Comparison of ENCODE assay signal across 17 cellular contexts in genomic region chr7:71325151-71325550, GRCh38.
"Had no signal": no experiment of that assay in that cellular context is flagged by ENCODE, and none has a peak within 500 bp of the region (broad histone marks: within the 10 kb centered on the region; RNA-seq: fewer than 3 reads in every experiment).

No MANE protein-coding gene starts in this region.

- H3K27me3 Mint-ChIP-seq: activated naive CD4-positive, alpha-beta T cell treated with anti-CD3 and anti-CD28 coated beads, Interleukin-2, amount 10 ng/mL, durations not matched to agents 7 days and 5 days; activated naive CD8-positive, alpha-beta T cell treated with anti-CD3 and anti-CD28 coated beads, Interleukin-2, amount 50 U/mL, for 24 hours; dendritic cell treated with granulocyte-macrophage colony-stimulating factor and Interleukin-4, amounts not matched to agents 40 ng/mL and 50 ng/mL, for 4 days; type B pancreatic cell had no signal

- H3K9me3 ChIP-seq: thoracic aorta, vagina had no signal

- H3K27ac ChIP-seq: foreskin keratinocyte, parathyroid adenoma, thoracic aorta, vagina had no signal

- H3K4me3 ChIP-seq: thoracic aorta, vagina had no signal

- H3K27ac Mint-ChIP-seq: activated naive CD4-positive, alpha-beta T cell treated with anti-CD3 and anti-CD28 coated beads, Interleukin-2, amount 10 ng/mL, durations not matched to agents 7 days and 5 days; activated naive CD8-positive, alpha-beta T cell treated with anti-CD3 and anti-CD28 coated beads, Interleukin-2, amount 50 U/mL, for 24 hours; dendritic cell treated with granulocyte-macrophage colony-stimulating factor and Interleukin-4, amounts not matched to agents 40 ng/mL and 50 ng/mL, for 4 days; nephron; type B pancreatic cell had no signal

- H3K9ac ChIP-seq: parathyroid adenoma had no signal

- H3K4me1 Mint-ChIP-seq: activated naive CD4-positive, alpha-beta T cell treated with anti-CD3 and anti-CD28 coated beads, Interleukin-2, amount 10 ng/mL, durations not matched to agents 7 days and 5 days; activated naive CD8-positive, alpha-beta T cell treated with anti-CD3 and anti-CD28 coated beads, Interleukin-2, amount 50 U/mL, for 24 hours had no signal

- DNase-seq: activated CD4-positive, alpha-beta T cell treated with anti-CD3 and anti-CD28 coated beads, Interleukin-2, amount 50 U/mL, for 4 hours; activated effector memory CD4-positive, alpha-beta T cell treated with anti-CD3 and anti-CD28 coated beads, Interleukin-2, amount 50 U/mL, for 16 hours; activated naive CD4-positive, alpha-beta T cell treated with anti-CD3 and anti-CD28 coated beads, Interleukin-2, amount 10 ng/mL, durations not matched to agents 7 days and 5 days; activated naive CD8-positive, alpha-beta T cell treated with anti-CD3 and anti-CD28 coated beads, Interleukin-2, amount 50 U/mL, for 24 hours; effector CD8-positive, alpha-beta T cell; foreskin keratinocyte; left cardiac atrium; nucleus accumbens; right cardiac atrium; stimulated activated CD4-positive, alpha-beta T cell treated with anti-CD3 and anti-CD28 coated beads, Interleukin-4, amount 100 ng/mL, for 24 hours; stimulated activated naive CD4-positive, alpha-beta T cell treated with Interleukin-2 at 50 U/mL for 16 hours had no signal

- H3K79me2 ChIP-seq: parathyroid adenoma had no signal

- H3K4me1 ChIP-seq: foreskin keratinocyte, parathyroid adenoma, vagina had no signal

- H3K36me3 ChIP-seq: thoracic aorta, vagina had no signal

- H2AFZ ChIP-seq: parathyroid adenoma had no signal

- H3K36me3 Mint-ChIP-seq: activated naive CD4-positive, alpha-beta T cell treated with anti-CD3 and anti-CD28 coated beads, Interleukin-2, amount 10 ng/mL, durations not matched to agents 7 days and 5 days; type B pancreatic cell had no signal

- H3K9me3 Mint-ChIP-seq: type B pancreatic cell had no signal

- H3K4me3 Mint-ChIP-seq: activated naive CD4-positive, alpha-beta T cell treated with anti-CD3 and anti-CD28 coated beads, Interleukin-2, amount 10 ng/mL, durations not matched to agents 7 days and 5 days; activated naive CD8-positive, alpha-beta T cell treated with anti-CD3 and anti-CD28 coated beads, Interleukin-2, amount 50 U/mL, for 24 hours; dendritic cell treated with granulocyte-macrophage colony-stimulating factor and Interleukin-4, amounts not matched to agents 40 ng/mL and 50 ng/mL, for 4 days; nephron; type B pancreatic cell had no signal

- H3K27me3 ChIP-seq: foreskin keratinocyte, vagina had no signal

- ATAC-seq: activated naive CD8-positive, alpha-beta T cell treated with anti-CD3 and anti-CD28 coated beads, Interleukin-2, amount 50 U/mL, for 24 hours; foreskin keratinocyte; left cardiac atrium; right cardiac atrium had no signal
